Comparison of ENCODE assay signal across 8 cellular contexts in the genomic region with DNA sequence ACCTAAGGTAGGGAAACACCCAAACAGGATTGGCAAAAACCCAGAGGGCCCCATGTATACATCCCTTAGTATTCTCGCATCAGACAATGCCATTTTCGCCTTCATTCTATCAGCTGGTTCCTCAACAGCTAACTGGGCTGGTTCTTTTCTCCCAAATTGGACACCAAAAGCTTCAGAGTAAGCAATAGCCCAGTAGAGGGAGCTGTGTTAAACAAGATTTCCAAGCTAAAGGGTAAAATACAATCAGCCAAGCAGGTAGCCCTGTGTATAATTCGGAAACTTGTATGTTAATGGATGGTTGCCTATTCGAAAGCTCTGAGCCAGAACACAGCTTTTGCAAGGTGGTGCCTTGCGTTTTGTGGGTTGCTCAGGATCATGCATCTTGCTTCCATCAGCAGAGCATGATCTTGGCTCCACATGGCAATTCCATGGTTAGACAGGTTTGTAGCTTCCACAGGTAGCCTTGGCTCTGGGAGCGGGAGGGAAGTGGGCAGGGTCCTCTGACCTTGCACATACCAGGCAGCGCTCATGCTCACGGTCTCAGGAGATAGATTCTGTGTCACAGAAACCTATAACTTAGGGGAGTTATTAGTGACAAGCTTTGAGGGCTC.
DNase-seq lines count a peak whose midpoint lies in the region; ATAC-seq and TF ChIP-seq lines count a peak whose summit lies in the region.

No MANE protein-coding gene starts in this region.

- H3K36me3 ChIP-seq in GM23248 (ENCODE audit: low read depth) (no peaks in the 10 kb centered on the region), mammary epithelial cell (ENCODE audit: insufficient read depth, low read length) (no peaks in the 10 kb centered on the region), lung (ENCODE audit: control insufficient read depth in 2 of 2, insufficient read depth in 2 of 2, low read length in 2 of 2) (no peaks in the 10 kb centered on the region)
- no peaks in the 10 kb centered on the region for H3K36me3 ChIP-seq in CD4-positive, alpha-beta memory T cell (ENCODE audit: insufficient read depth, low read length)

- H3K27me3 Mint-ChIP-seq in CD4-positive, alpha-beta memory T cell, result peaks cover 4% of the 10 kb centered on the region in 2 donors
- H3K27me3 Mint-ChIP-seq in T-helper 17 cell, result peaks cover 51% of the 10 kb centered on the region

- TF ChIP-seq CTCF in mammary epithelial cell (conservative IDR thresholded peaks at IDR 0.05 in 1 of 2, IDR thresholded peaks at IDR 0.05 in 1 of 2; ENCODE audit: extremely low read depth in 1 of 2, insufficient read depth in 1 of 2, low read depth in 1 of 2, low read length in 2 of 2) (peak; percentile 73), lung (IDR thresholded peaks at IDR 0.05; ENCODE audit: control extremely low read depth, extremely low read depth) (peak; percentile 25)

- H3K36me3 Mint-ChIP-seq in CD4-positive, alpha-beta memory T cell, result no peaks in the 10 kb centered on the region
- H3K36me3 Mint-ChIP-seq in T-helper 17 cell (ENCODE audit: low read depth), result no peaks in the 10 kb centered on the region

- POLR2A ChIA-PET in CD4-positive, alpha-beta memory T cell (lab: Charles Lee; ENCODE audit: partially characterized antibody), result no interaction called here

- 73 to 74% methylated on average over 8 of the region's 8 CpGs for WGBS in GM23248 (ENCODE audit: low coverage in 1 of 2, low lambda C conversion rate in 2 of 2, missing lambda C conversion rate in 2 of 2), 2 experiments
- 65% methylated on average over 8 of the region's 8 CpGs for WGBS in mammary epithelial cell (ENCODE audit: low coverage, missing lambda C conversion rate)
- 69 to 75% methylated on average over 8 of the region's 8 CpGs for WGBS in lung, 2 donors

- no peaks in the 10 kb centered on the region for H3K9me3 ChIP-seq in GM23248 (ENCODE audit: low read depth)
- no peaks in the 10 kb centered on the region for H3K9me3 ChIP-seq in mammary epithelial cell (replicated peaks; ENCODE audit: insufficient read depth, low read length)
- H3K9me3 ChIP-seq in lung (ENCODE audit: control insufficient read depth in 2 of 2, insufficient read depth in 1 of 2, low read length in 1 of 2), result no peaks in the 10 kb centered on the region
- H3K9me3 ChIP-seq in CD4-positive, alpha-beta memory T cell (ENCODE audit: control insufficient read depth in 1 of 2, low read length in 2 of 2), result no peaks in the 10 kb centered on the region
- H3K9me3 ChIP-seq in T-helper 17 cell (ENCODE audit: control insufficient read depth, low read length, poor library complexity, severe bottlenecking), result no peaks in the 10 kb centered on the region

- H3K27ac ChIP-seq in GM23248, result no peak overlapping the region
- H3K27ac ChIP-seq in mammary epithelial cell (ENCODE audit: insufficient read depth, low read depth, low read length), result no peak overlapping the region
- no peak overlapping the region for H3K27ac ChIP-seq in lung (ENCODE audit: low read depth in 1 of 2, low read length in 1 of 2)
- no peak overlapping the region for H3K27ac ChIP-seq in CD4-positive, alpha-beta memory T cell (ENCODE audit: low read depth, low read length)

- dilution Hi-C loops in mammary epithelial cell (cut with HindIII; ENCODE audit: low sequenced_read_pairs), result loop anchor here (5.0 kb wide), 1 partner anchor 499 kb away; no protein-coding TSS in a partner anchor

- no peak overlapping the region for H3K9ac ChIP-seq in GM23248
- no peak overlapping the region for H3K9ac ChIP-seq in mammary epithelial cell (ENCODE audit: insufficient read depth, low read length)

- no peaks in the 10 kb centered on the region for H3K9me2 ChIP-seq in GM23248 (ENCODE audit: insufficient read depth)

- intact Hi-C loops in mammary epithelial cell (cut with micrococcal nuclease), result loop anchor here (1.0 to 5.0 kb wide), 4 partner anchors 98 to 528 kb away; no protein-coding TSS in a partner anchor
- intact Hi-C loops in CD4-positive, alpha-beta memory T cell (cut with micrococcal nuclease), result loop anchor here (1.0 kb wide), 1 partner anchor 528 kb away; no protein-coding TSS in a partner anchor

- no TSS peak for BruUV-seq in mammary epithelial cell (replicated peaks; lab: Mats Ljungman, UMichigan)

- no peaks in the 10 kb centered on the region for H3K9me3 Mint-ChIP-seq in CD4-positive, alpha-beta memory T cell

- CTCF ChIA-PET in mammary epithelial cell (lab: Charles Lee; ENCODE audit: low non-redundant PET), result interaction anchor here (0.5 to 1.2 kb wide), 7 partner anchors 98 to 995 kb away, joined by 3 to 6 read pairs (median 3); no protein-coding TSS in a partner anchor
- CTCF ChIA-PET in CD4-positive, alpha-beta memory T cell (lab: Charles Lee; ENCODE audit: partially characterized antibody), result interaction anchor here (0.7 to 1.7 kb wide), 3 partner anchors 9 to 528 kb away, joined by 3 to 6 read pairs (median 3); no protein-coding TSS in a partner anchor

- H3K27me3 ChIP-seq in GM23248 (replicated peaks; ENCODE audit: insufficient read depth) (no peaks in the 10 kb centered on the region), mammary epithelial cell (ENCODE audit: insufficient read depth, low read length) (no peaks in the 10 kb centered on the region), lung (ENCODE audit: control insufficient read depth, insufficient read depth) (no peaks in the 10 kb centered on the region)
- H3K27me3 ChIP-seq in CD4-positive, alpha-beta memory T cell (ENCODE audit: insufficient read depth, low read length), result no peaks in the 10 kb centered on the region

- no peaks in the 10 kb centered on the region for H4K20me1 ChIP-seq in GM23248 (ENCODE audit: insufficient read depth)
- no peaks in the 10 kb centered on the region for H4K20me1 ChIP-seq in mammary epithelial cell (ENCODE audit: insufficient read depth, low read length)

- H3K4me1 Mint-ChIP-seq in CD4-positive, alpha-beta memory T cell, result peaks cover 2 to 11% (median 7%) of the 10 kb centered on the region in 4 donors
- peaks cover 9% of the 10 kb centered on the region for H3K4me1 Mint-ChIP-seq in T-helper 17 cell

- in situ Hi-C loops in GM23248 (cut with MboI), result loop anchor here (5.0 to 25.0 kb wide), 5 partner anchors 94 to 694 kb away; partner anchors contain the start of gene PDGFRA
- in situ Hi-C loops in mammary epithelial cell (cut with MboI; ENCODE audit: low sequenced_read_pairs in 2 of 2), result loop anchor here (10.0 kb wide), 1 partner anchor 518 kb away; the partner anchor contains the start of gene PDGFRA (in 2 of the 2)

- DNase-seq in DMS153 treated with DMSO at 0.1 percent for 48 hours (lab: John Stamatoyannopoulos, UW; ENCODE audit: unreplicated experiment) (peak; percentile 17), GM23248 (peak; percentile 79), NCI-H1930 (lab: John Stamatoyannopoulos, UW) (peak; percentile 32 to 79), mammary epithelial cell (peak; percentile 48), lung (ENCODE audit: low spot score) (no peak), T-helper 17 cell (no peak)
- DNase-seq in CD4-positive, alpha-beta memory T cell, result no peak
- no peak for DNase-seq in activated CD4-positive, alpha-beta T cell treated with anti-CD3 and anti-CD28 coated beads, Interleukin-2, amount 50 U/mL, for 48 hours

- no peak overlapping the region for H3K4me3 Mint-ChIP-seq in CD4-positive, alpha-beta memory T cell
- no peak overlapping the region for H3K4me3 Mint-ChIP-seq in T-helper 17 cell

- H3K4me3 ChIP-seq in GM23248, result no peak overlapping the region
- no peak overlapping the region for H3K4me3 ChIP-seq in mammary epithelial cell (replicated peaks in 1 of 3; ENCODE audit: insufficient read depth in 1 of 3, low read depth in 2 of 3, low read length in 3 of 3)
- H3K4me3 ChIP-seq in lung, result no peak overlapping the region
- H3K4me3 ChIP-seq in CD4-positive, alpha-beta memory T cell (ENCODE audit: low read length in 2 of 2), result no peak overlapping the region

- H3F3A ChIP-seq in GM23248 (ENCODE audit: insufficient read depth), result peaks cover 24% of the 10 kb centered on the region; the same call in 1 of the 2 replicates

- H3K27ac Mint-ChIP-seq in CD4-positive, alpha-beta memory T cell, result no peak overlapping the region
- H3K27ac Mint-ChIP-seq in T-helper 17 cell, result no peak overlapping the region

- peak overlapping the region; percentile 30; the same call in 1 of the 2 replicates for H2AFZ ChIP-seq in GM23248
- H2AFZ ChIP-seq in mammary epithelial cell (ENCODE audit: low read depth, low read length), result no peak overlapping the region

- ATAC-seq in lung (ENCODE audit: insufficient read depth, low FRiP score), result no peak
- ATAC-seq in T-helper 17 cell, result no peak

- H3K79me2 ChIP-seq in GM23248 (ENCODE audit: insufficient read depth) (no peaks in the 10 kb centered on the region), mammary epithelial cell (ENCODE audit: insufficient read depth, low read length) (no peaks in the 10 kb centered on the region)

- peaks cover 27% of the 10 kb centered on the region for H3K4me1 ChIP-seq in GM23248 (ENCODE audit: insufficient read depth)
- peaks cover 11% of the 10 kb centered on the region for H3K4me1 ChIP-seq in mammary epithelial cell (ENCODE audit: insufficient read depth, low read length)
- H3K4me1 ChIP-seq in lung (ENCODE audit: control insufficient read depth in 2 of 2, insufficient read depth in 2 of 2, low read length in 2 of 2), result peaks cover 0 to 10% of the 10 kb centered on the region in 2 donors
- H3K4me1 ChIP-seq in CD4-positive, alpha-beta memory T cell (ENCODE audit: insufficient read depth, low read length), result no peaks in the 10 kb centered on the region

- no peak overlapping the region for H3K4me2 ChIP-seq in GM23248 (ENCODE audit: unreplicated experiment)
- H3K4me2 ChIP-seq in mammary epithelial cell (ENCODE audit: insufficient read depth, low read depth, low read length), result no peak overlapping the region

Comparison
In these comparisons a context has a peak if more than half of its experiments do, and no peak if none do; other contexts are left out.
1. DNase-seq: peak in DMS153 treated with DMSO at 0.1 percent for 48 hours (single experiment), GM23248 (single experiment), NCI-H1930 (2 of 2) and mammary epithelial cell (single experiment); none in lung (single experiment), CD4-positive, alpha-beta memory T cell (0 of 5), T-helper 17 cell (0 of 3) and activated CD4-positive, alpha-beta T cell treated with anti-CD3 and anti-CD28 coated beads, Interleukin-2, amount 50 U/mL, for 48 hours (0 of 2).